ENCODE assay signal across 8 cellular contexts in genomic region chr11:134252539-134253188, GRCh38. TPM values are rescaled to one million over a fixed set of nuclear protein-coding genes. Genes with fewer than 3 reads are reported as not detected.
DNase-seq lines count a peak whose midpoint lies in the region; ATAC-seq, FAIRE-seq and TF ChIP-seq lines count a peak whose summit lies in the region.

No MANE protein-coding gene starts in this region.

- peak; percentile 28 for ATAC-seq in GM19035 (IDR thresholded peaks at IDR 0.05; ENCODE audit: unreplicated experiment)
- peak; percentile 25 for ATAC-seq in HG03175 (IDR thresholded peaks at IDR 0.05; ENCODE audit: unreplicated experiment)
- ATAC-seq in upper lobe of left lung (ENCODE audit: low FRiP score in 2 of 2): peak in 1 of 2 donors; percentile 55

- DNase-seq in AG20443 (ENCODE audit: low spot score) (peak; percentile 54), RWPE1 (ENCODE audit: low spot score) (peak; percentile 27), coronary artery (ENCODE audit: low spot score) (no peak), upper lobe of left lung (peak in 1 of 2 donors; percentile 26), GM12892 (ENCODE audit: insufficient read length) (no peak)

- FAIRE-seq in GM12892 (lab: Jason Lieb, UNC): no peak

- TF ChIP-seq CTCF in RWPE1 (conservative IDR thresholded peaks at IDR 0.05; ENCODE audit: low read depth): no peak
- TF ChIP-seq CTCF in coronary artery (IDR thresholded peaks at IDR 0.05): no peak
- no peak for TF ChIP-seq CTCF in upper lobe of left lung (IDR thresholded peaks at IDR 0.05)

- H3K9me3 ChIP-seq in mesodermal cell (ENCODE audit: control insufficient read depth, low read length) (no peaks in the 10 kb centered on the region), upper lobe of left lung (no peaks in the 10 kb centered on the region)

- H3K4me3 ChIP-seq in coronary artery (peak overlapping the region; percentile 99), mesodermal cell (ENCODE audit: extremely low read depth, insufficient read depth, low read length, poor library complexity, severe bottlenecking) (peak overlapping the region; percentile 87), upper lobe of left lung (peak overlapping the region; percentile 85 to 98 (median 90))

- POLR2A ChIA-PET in RWPE1 (lab: Yijun Ruan, JAX; ENCODE audit: low non-redundant PET): no interaction called here

- TF ChIP-seq POLR2A in upper lobe of left lung (IDR thresholded peaks at IDR 0.05) (no peak), GM12892 (IDR thresholded peaks at IDR 0.05; ENCODE audit: low read depth, low read length) (no peak)

- 1 to 12% methylated on average over 15 of the region's 22 CpGs for WGBS in mesodermal cell (ENCODE audit: insufficient coverage in 2 of 2), 2 experiments
- 3% methylated on average over 22 of the region's 22 CpGs for WGBS in upper lobe of left lung, 2 donors

- H3K27ac ChIP-seq in RWPE1 (peak overlapping the region; percentile 67), coronary artery (peak overlapping the region in 1 of 2 donors; percentile 86), mesodermal cell (ENCODE audit: low read depth, low read length, severe bottlenecking) (no peak overlapping the region), upper lobe of left lung (peak overlapping the region in 2 of 4 donors; percentile 86 to 88)

- CTCF ChIA-PET in RWPE1 (lab: Yijun Ruan, JAX): interaction anchor here (2.1 kb wide), 1 partner anchor 9 kb away, joined by 9 read pairs; no protein-coding TSS in a partner anchor

- peaks cover 43% of the 10 kb centered on the region for H3K36me3 ChIP-seq in mesodermal cell (ENCODE audit: control insufficient read depth, insufficient read depth, low read length)
- H3K36me3 ChIP-seq in upper lobe of left lung: peaks cover 4 to 44% (median 23%) of the 10 kb centered on the region in 4 donors

- no peaks in the 10 kb centered on the region for H3K27me3 ChIP-seq in upper lobe of left lung

- H3K4me1 ChIP-seq in mesodermal cell (ENCODE audit: control insufficient read depth, insufficient read depth, low read length, poor library complexity, severe bottlenecking) (no peaks in the 10 kb centered on the region), upper lobe of left lung (peaks cover 19 to 30% (median 22%) of the 10 kb centered on the region in 4 donors)

- no peak for TF ChIP-seq EP300 in upper lobe of left lung (IDR thresholded peaks at IDR 0.05)

RNA-seq across cellular contexts. Expression of gene THYN1, which starts 0.5 kb away (rescaled TPM):
- polyA plus RNA-seq in mesodermal cell (2013, experiment 1 of 2): 74.9 TPM
- 71.5 TPM for polyA plus RNA-seq in mesodermal cell (2013, experiment 2 of 2)
- total RNA-seq in upper lobe of left lung: 10 to 100 TPM; 23.2 to 39.8 (median 34.2) TPM
- 87.6 TPM for polyA plus RNA-seq in GM12892 (2012; ENCODE audit: missing spikeins)

RNA-seq across cellular contexts. Expression of gene ACAD8, which starts 0.7 kb away (rescaled TPM):
- 20.6 TPM for polyA plus RNA-seq in mesodermal cell (2013, experiment 1 of 2)
- 16.9 TPM for polyA plus RNA-seq in mesodermal cell (2013, experiment 2 of 2)
- total RNA-seq in upper lobe of left lung: 10 to 100 TPM; 27.7 to 64.4 (median 36.9) TPM
- polyA plus RNA-seq in GM12892 (2012; ENCODE audit: missing spikeins): 22.3 TPM

RNA-seq across cellular contexts. Expression of gene GLB1L3, which starts 23.5 kb away (rescaled TPM):
- polyA plus RNA-seq in mesodermal cell (2013, experiment 1 of 2): 0.18 TPM
- 0.15 TPM for polyA plus RNA-seq in mesodermal cell (2013, experiment 2 of 2)
- 1 to 10 TPM in 2 of 6 donors, under 1 TPM in 2, not detected in 2; 0.17 to 1.3 (median 1.0) TPM for total RNA-seq in upper lobe of left lung
- polyA plus RNA-seq in GM12892 (2012; ENCODE audit: missing spikeins): 3.6 TPM

RNA-seq across cellular contexts. Expression of gene VPS26B, which starts 28.2 kb away (rescaled TPM):
- 46.0 TPM for polyA plus RNA-seq in mesodermal cell (2013, experiment 1 of 2)
- 40.2 TPM for polyA plus RNA-seq in mesodermal cell (2013, experiment 2 of 2)
- 10 to 100 TPM; 27.2 to 42.6 (median 35.8) TPM for total RNA-seq in upper lobe of left lung
- polyA plus RNA-seq in GM12892 (2012; ENCODE audit: missing spikeins): 14.7 TPM

RNA-seq across cellular contexts. Expression of gene NCAPD3, which starts 28.9 kb away (rescaled TPM):
- 33.5 TPM for polyA plus RNA-seq in mesodermal cell (2013, experiment 1 of 2)
- polyA plus RNA-seq in mesodermal cell (2013, experiment 2 of 2): 26.8 TPM
- total RNA-seq in upper lobe of left lung: 10 to 100 TPM in 5 of 6 donors, 1 to 10 TPM in 1; 9.9 to 32.5 (median 15.8) TPM
- polyA plus RNA-seq in GM12892 (2012; ENCODE audit: missing spikeins): 38.0 TPM

Comparison
In these comparisons a context has a peak if more than half of its experiments do, and no peak if none do; other contexts are left out.
1. DNase-seq: peak in AG20443 (single experiment) and RWPE1 (single experiment); none in coronary artery (single experiment) and GM12892 (single experiment).
2. Peak in every context shown above with its lines, with median percentiles within 50 percentile points of each other: H3K4me3 ChIP-seq.